14 cellular contexts compared by ENCODE assay signal in genomic region chr3:42185044-42185443, GRCh38.
DNase-seq lines count a peak whose midpoint lies in the region; ATAC-seq, FAIRE-seq and TF ChIP-seq lines count a peak whose summit lies in the region.
"Had no signal": no experiment of that assay in that cellular context is flagged by ENCODE, and none has a peak within 500 bp of the region (broad histone marks: within the 10 kb centered on the region; RNA-seq: fewer than 3 reads in every experiment).

No MANE protein-coding gene starts in this region.

- dilution Hi-C loops in keratinocyte (cut with MboI; ENCODE audit: extremely low pct_ligation_motif_present, low sequenced_read_pairs) = no loop called here

- TF ChIP-seq CTCF in MCF 10A (IDR thresholded peaks at IDR 0.05; ENCODE audit: unreplicated experiment) (no peak), keratinocyte (optimal IDR thresholded peaks at IDR 0.05 in 1 of 3, IDR thresholded peaks at IDR 0.05 in 1 of 3, conservative IDR thresholded peaks at IDR 0.05 in 1 of 3; ENCODE audit: extremely low read depth in 1 of 3, insufficient read depth in 2 of 3, low read length in 3 of 3) (no peak)

- peak overlapping the region; percentile 57 for H3K27ac Mint-ChIP-seq in MCF 10A (ENCODE audit: low read depth, unreplicated experiment)

- H3K27me3 Mint-ChIP-seq in MCF 10A (ENCODE audit: insufficient read depth, unreplicated experiment) = no peaks in the 10 kb centered on the region
- H3K27me3 Mint-ChIP-seq: IgD-negative memory B cell had no signal

- no peak overlapping the region for H3K9ac ChIP-seq in keratinocyte (ENCODE audit: control insufficient read depth, extremely low read depth, insufficient read depth, low read length)

- peaks cover 19% of the 10 kb centered on the region for H3K4me1 ChIP-seq in keratinocyte (ENCODE audit: control insufficient read depth, extremely low read depth, insufficient read depth, low read length)
- H3K4me1 ChIP-seq in aorta (ENCODE audit: control insufficient read depth in 1 of 2, insufficient read depth in 2 of 2, low read length in 2 of 2) = no peaks in the 10 kb centered on the region

- BruUV-seq in MCF 10A (replicated peaks; lab: Mats Ljungman, UMichigan) = no TSS peak

- intact Hi-C loops in MCF 10A (cut with micrococcal nuclease) = no loop called here
- intact Hi-C loops in aorta (cut with DNase I) = loop anchor here in 1 of 2 donors (5.0 kb wide), 1 partner anchor 68 kb away; no protein-coding TSS in a partner anchor

- no peak overlapping the region for H3K4me3 Mint-ChIP-seq in MCF 10A (ENCODE audit: unreplicated experiment)
- H3K4me3 Mint-ChIP-seq: IgD-negative memory B cell had no signal

- no peak overlapping the region for H3K4me2 ChIP-seq in keratinocyte (ENCODE audit: control insufficient read depth, extremely low read depth, insufficient read depth, low read depth, low read length)

- H3K36me3 ChIP-seq in keratinocyte (ENCODE audit: control insufficient read depth in 2 of 2, extremely low read depth in 1 of 2, insufficient read depth in 2 of 2, low read length in 2 of 2) = peaks cover 16 to 18% of the 10 kb centered on the region in 2 experiments
- H3K36me3 ChIP-seq in aorta (ENCODE audit: control insufficient read depth in 1 of 2, insufficient read depth in 2 of 2, low read length in 1 of 2) = no peaks in the 10 kb centered on the region

- POLR2A ChIA-PET in MCF 10A (lab: Yijun Ruan, JAX) = interaction anchor here (1.2 to 1.7 kb wide), 2 partner anchors 50 to 65 kb away, joined by 3 to 4 read pairs; no protein-coding TSS in a partner anchor

- peak; percentile 5 for FAIRE-seq in keratinocyte (lab: Jason Lieb, UNC)

- H3K27me3 ChIP-seq in keratinocyte (ENCODE audit: control insufficient read depth, extremely low read depth, insufficient read depth, low read length) = no peaks in the 10 kb centered on the region
- no peaks in the 10 kb centered on the region for H3K27me3 ChIP-seq in aorta (ENCODE audit: control insufficient read depth in 1 of 2, insufficient read depth in 2 of 2, low read length in 1 of 2)
- H3K27me3 ChIP-seq: upper lobe of left lung had no signal

- CTCF ChIA-PET in MCF 10A (lab: Yijun Ruan, JAX) = interaction anchor here (0.6 to 13.4 kb wide), 6 partner anchors 14 to 299 kb away, joined by 3 to 369 read pairs (median 4); no protein-coding TSS in a partner anchor

- no peaks in the 10 kb centered on the region for H3K9me3 ChIP-seq in keratinocyte (ENCODE audit: control insufficient read depth, low read depth, low read length)
- no peaks in the 10 kb centered on the region for H3K9me3 ChIP-seq in aorta (ENCODE audit: control insufficient read depth, low read length)
- H3K9me3 ChIP-seq: upper lobe of left lung had no signal

- H3K4me3 ChIP-seq in keratinocyte (ENCODE audit: control insufficient read depth in 2 of 3, extremely low read depth in 1 of 3, insufficient read depth in 2 of 3, low read depth in 1 of 3, low read length in 3 of 3) (no peak overlapping the region), aorta (ENCODE audit: low read length in 2 of 2) (no peak overlapping the region)
- H3K4me3 ChIP-seq: upper lobe of left lung had no signal

- H4K20me1 ChIP-seq in keratinocyte (ENCODE audit: control insufficient read depth, extremely low read depth, insufficient read depth, low read length) = peaks cover 5% of the 10 kb centered on the region

- H3K9me3 Mint-ChIP-seq in MCF 10A (ENCODE audit: unreplicated experiment) = no peaks in the 10 kb centered on the region
- H3K9me3 Mint-ChIP-seq: IgD-negative memory B cell had no signal

- peak; percentile 15 for ATAC-seq in aorta (ENCODE audit: low FRiP score)
- no peak for ATAC-seq in activated CD4-positive, CD25-positive, alpha-beta regulatory T cell treated with anti-CD3 and anti-CD28 coated beads, Interleukin-2, amount 50 U/mL, for 24 hours
- ATAC-seq in GM19023 (IDR thresholded peaks at IDR 0.05; ENCODE audit: unreplicated experiment) = no peak

- no peak overlapping the region for H2AFZ ChIP-seq in keratinocyte (ENCODE audit: control insufficient read depth, low read length)

- peaks cover 8% of the 10 kb centered on the region for H3K4me1 Mint-ChIP-seq in MCF 10A (ENCODE audit: insufficient read depth, unreplicated experiment)

- peak overlapping the region; percentile 37 for H3K27ac ChIP-seq in keratinocyte (ENCODE audit: control insufficient read depth, insufficient read depth, low read length)
- no peak overlapping the region for H3K27ac ChIP-seq in aorta (ENCODE audit: low read depth in 1 of 2, low read length in 2 of 2)

- H3K9me1 ChIP-seq in keratinocyte (ENCODE audit: control insufficient read depth, extremely low read depth, insufficient read depth, low read length) = peaks cover 3% of the 10 kb centered on the region

- H3K79me2 ChIP-seq in keratinocyte (ENCODE audit: control insufficient read depth, insufficient read depth, low read length) = peaks cover 59% of the 10 kb centered on the region

- peak; percentile 44 for DNase-seq in activated effector memory CD4-positive, alpha-beta T cell treated with anti-CD3 and anti-CD28 coated beads, Interleukin-2, amount 50 U/mL, for 16 hours
- DNase-seq in activated effector memory CD4-positive, alpha-beta T cell treated with Interleukin-2 at 50 U/mL for 16 hours = no peak
- peak; percentile 63 for DNase-seq in MCF 10A (ENCODE audit: unreplicated experiment)
- no peak for DNase-seq in keratinocyte (ENCODE audit: low read depth, low spot score)
- DNase-seq in aorta = peak in 1 of 2 donors; percentile 76
- no peak for DNase-seq in NCI-H524 (lab: John Stamatoyannopoulos, UW)
- DNase-seq: activated CD4-positive, alpha-beta T cell treated with anti-CD3 and anti-CD28 coated beads, Interleukin-2, amount 50 U/mL, for 48 hours; activated gamma-delta T cell; DMS153; NCI-H510A had no signal

- H3K36me3 Mint-ChIP-seq in MCF 10A (ENCODE audit: insufficient read depth, unreplicated experiment) = peaks cover 32% of the 10 kb centered on the region

- WGBS in aorta, 2 donors = 50 to 64% methylated on average over 8 of the region's 8 CpGs

Comparison
In these comparisons a context has a peak if more than half of its experiments do, and no peak if none do; other contexts are left out.
1. DNase-seq: peak in activated effector memory CD4-positive, alpha-beta T cell treated with anti-CD3 and anti-CD28 coated beads, Interleukin-2, amount 50 U/mL, for 16 hours (single experiment) and MCF 10A (single experiment); none in activated effector memory CD4-positive, alpha-beta T cell treated with Interleukin-2 at 50 U/mL for 16 hours (single experiment), keratinocyte (single experiment) and NCI-H524 (0 of 2).